In the genomic region with DNA sequence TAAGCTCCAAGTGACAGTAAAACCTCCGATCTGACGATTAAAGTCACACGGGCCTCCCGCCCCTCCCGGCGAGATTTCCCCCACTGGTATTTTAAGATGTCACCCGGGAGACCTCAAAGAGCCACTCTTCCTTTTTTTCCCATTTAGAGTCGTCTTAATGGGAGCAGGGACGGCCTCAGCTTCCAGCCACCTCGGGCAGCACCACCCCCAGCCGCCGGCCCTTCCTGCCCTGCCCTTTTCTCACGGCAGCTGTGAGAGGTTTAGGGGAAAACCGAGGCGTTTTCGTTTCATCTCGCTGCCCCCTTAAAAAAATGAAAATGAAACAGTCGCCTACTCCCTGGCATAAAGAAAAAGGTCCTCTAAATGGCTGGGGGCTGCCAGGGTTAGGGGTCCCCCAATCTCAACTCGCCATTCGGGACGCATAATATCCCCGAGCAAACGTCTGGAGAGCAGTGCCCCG, we compare ENCODE assay signal across 8 cellular contexts. TPM values are rescaled to one million over a fixed set of nuclear protein-coding genes. Genes with fewer than 3 reads are reported as not detected.
DNase-seq lines count a peak whose midpoint lies in the region; ATAC-seq, FAIRE-seq and TF ChIP-seq lines count a peak whose summit lies in the region.

No MANE protein-coding gene starts in this region.

- DNase-seq in GM12891 (ENCODE audit: insufficient read length, low spot score) (no peak), SJSA1 (ENCODE audit: low read depth in 1 of 2, low spot score in 2 of 2) (peak in 1 of 2 experiments; percentile 62), NCI-H446 treated with DMSO at 0.1 percent for 48 hours (lab: John Stamatoyannopoulos, UW) (no peak), NCI-H1436 (lab: John Stamatoyannopoulos, UW) (no peak)
- peak; percentile 73 for DNase-seq in central memory CD4-positive, alpha-beta T cell

- no peak overlapping the region for H2AFZ ChIP-seq in parathyroid adenoma

- H3K4me3 ChIP-seq in SJSA1, result peak overlapping the region; percentile 85
- H3K4me3 ChIP-seq in parathyroid adenoma (ENCODE audit: low read depth, low read length), result peak overlapping the region; percentile 7
- peak overlapping the region in 1 of 2 donors; percentile 46 for H3K4me3 ChIP-seq in gastroesophageal sphincter

- TF ChIP-seq EP300 in gastroesophageal sphincter (IDR thresholded peaks at IDR 0.05), result no peak

- no peaks in the 10 kb centered on the region for H3K79me2 ChIP-seq in parathyroid adenoma

- H3K27ac ChIP-seq in SJSA1 (peak overlapping the region; percentile 7), parathyroid adenoma (no peak overlapping the region), gastroesophageal sphincter (peak overlapping the region in 2 of 4 donors; percentile 63 to 68)

- H3K36me3 ChIP-seq in SJSA1 (peaks cover 48% of the 10 kb centered on the region), parathyroid adenoma (ENCODE audit: control insufficient read depth, insufficient read depth, low read length) (no peaks in the 10 kb centered on the region), gastroesophageal sphincter (no peaks in the 10 kb centered on the region)

- H3K27me3 ChIP-seq in SJSA1 (replicated peaks) (no peaks in the 10 kb centered on the region), parathyroid adenoma (ENCODE audit: control insufficient read depth, insufficient read depth, low read length) (peaks cover 19% of the 10 kb centered on the region), gastroesophageal sphincter (peaks cover 100% of the 10 kb centered on the region)

- 3 to 6% methylated on average over 7 to 15 of the region's 24 CpGs for WGBS in gastroesophageal sphincter (ENCODE audit: low coverage in 1 of 2), 2 donors

- peaks cover 3% of the 10 kb centered on the region; the same call in 1 of the 2 replicates for H3K9me3 ChIP-seq in SJSA1 (replicated peaks)
- no peaks in the 10 kb centered on the region for H3K9me3 ChIP-seq in parathyroid adenoma (ENCODE audit: control insufficient read depth, low read length)
- H3K9me3 ChIP-seq in gastroesophageal sphincter, result no peaks in the 10 kb centered on the region

- TF ChIP-seq CTCF in parathyroid adenoma (IDR thresholded peaks at IDR 0.05) (no peak), gastroesophageal sphincter (IDR thresholded peaks at IDR 0.05) (no peak)

- FAIRE-seq in GM12891 (lab: Jason Lieb, UNC), result peak; percentile 83

- H3K9ac ChIP-seq in parathyroid adenoma, result no peak overlapping the region

- no peak for ATAC-seq in GM21423 (IDR thresholded peaks at IDR 0.05; ENCODE audit: unreplicated experiment)
- no peak for ATAC-seq in gastroesophageal sphincter

- H3K4me1 ChIP-seq in SJSA1 (replicated peaks), result peaks cover 46% of the 10 kb centered on the region
- no peaks in the 10 kb centered on the region for H3K4me1 ChIP-seq in parathyroid adenoma
- H3K4me1 ChIP-seq in gastroesophageal sphincter, result peaks cover 0 to 47% (median 23%) of the 10 kb centered on the region in 3 donors

- 0 out of 2 replicates have a peak, but pooled peaks have one; percentile 33 for TF ChIP-seq POLR2A in GM12891 (IDR thresholded peaks at IDR 0.05; ENCODE audit: low read depth, low read length)
- TF ChIP-seq POLR2A in gastroesophageal sphincter (IDR thresholded peaks at IDR 0.05), result no peak

- H3K4me2 ChIP-seq in parathyroid adenoma (ENCODE audit: low read length), result peak overlapping the region; percentile 13

TF ChIP-seq in GM12891, 5 proteins besides CTCF, POLR2A, EP300 and RAD21:
- TF ChIP-seq POLR2AphosphoS5 (IDR thresholded peaks at IDR 0.05; ENCODE audit: low read depth, low read length) (peak; percentile 39; the same call in 1 of the 2 replicates), POU2F2 (IDR thresholded peaks at IDR 0.05; ENCODE audit: low read depth, low read length) (no peak)
TF ChIP-seq in GM12891: peak in this region for 1.

RNA-seq across cellular contexts. Expression of a gene that starts 1.4 kb away (rescaled TPM):
- polyA plus RNA-seq in GM12891 (2012; ENCODE audit: low read depth, missing spikeins), result 82.2 TPM
- 7.3 and 8.8 TPM in 2 replicates for total RNA-seq in SJSA1 (2014; rRNA removed; shearing (Covaris generic))
- total RNA-seq in gastroesophageal sphincter, result 1 to 10 TPM in 2 of 4 donors, under 1 TPM in 2; 0.62 to 2.0 (median 1.3) TPM
